In genomic region chr14:38884109-38884508, GRCh38 we compare ENCODE assay signal across 1 cellular context.
TF ChIP-seq lines count a peak whose summit lies in the region.

No MANE protein-coding gene starts in this region.

TF ChIP-seq in HepG2, 621 proteins besides CTCF, POLR2A, EP300 and RAD21 (continued from another document):
- TF ChIP-seq LBX2 (CRISPR knock-in tag; IDR thresholded peaks at IDR 0.05; ENCODE audit: borderline replicate concordance): no peak
- TF ChIP-seq ZNF232 (CRISPR knock-in tag; IDR thresholded peaks at IDR 0.05; ENCODE audit: borderline replicate concordance): no peak
- no peak for TF ChIP-seq HNRNPLL (IDR thresholded peaks at IDR 0.05; ENCODE audit: low read depth, low read length, poor library complexity, severe bottlenecking)
- TF ChIP-seq NFIC (IDR thresholded peaks at IDR 0.05; ENCODE audit: low read length): no peak
- TF ChIP-seq ZKSCAN1 (IDR thresholded peaks at IDR 0.05; ENCODE audit: low read length): no peak
- no peak for TF ChIP-seq SOX13 (IDR thresholded peaks at IDR 0.05)
- peak in 1 of 2 experiments; percentile 52; a peak in 1 of 4 replicates for TF ChIP-seq SOX13 (CRISPR knock-in tag; conservative IDR thresholded peaks at IDR 0.05 in 1 of 2, IDR thresholded peaks at IDR 0.05 in 1 of 2)
- TF ChIP-seq ZNF460 (CRISPR knock-in tag; IDR thresholded peaks at IDR 0.05; ENCODE audit: borderline replicate concordance): no peak
- TF ChIP-seq ZNF292 (CRISPR knock-in tag; IDR thresholded peaks at IDR 0.05; ENCODE audit: borderline replicate concordance, low read depth): no peak
- TF ChIP-seq HINFP (CRISPR knock-in tag; IDR thresholded peaks at IDR 0.05; ENCODE audit: low read depth): no peak
- no peak for TF ChIP-seq ZFP90 (CRISPR knock-in tag; IDR thresholded peaks at IDR 0.05; ENCODE audit: borderline replicate concordance)
- TF ChIP-seq HNF4A (CRISPR knock-in tag; IDR thresholded peaks at IDR 0.05): peak; percentile 58
- no peak for TF ChIP-seq TRIM22 (IDR thresholded peaks at IDR 0.05)
- TF ChIP-seq ARNT (IDR thresholded peaks at IDR 0.05): no peak
- 0 out of 2 replicates have a peak, but pooled peaks have one; percentile 9 for TF ChIP-seq BCL6 (CRISPR knock-in tag; IDR thresholded peaks at IDR 0.05)
- no peak for TF ChIP-seq MED8 (CRISPR knock-in tag; IDR thresholded peaks at IDR 0.05; ENCODE audit: insufficient replicate concordance)
- no peak for TF ChIP-seq JUNB (CRISPR knock-in tag; IDR thresholded peaks at IDR 0.05; ENCODE audit: borderline replicate concordance)
- TF ChIP-seq ZNF276 (CRISPR knock-in tag; IDR thresholded peaks at IDR 0.05; ENCODE audit: low read depth): no peak
